ENCODE assay signal across 12 cellular contexts in the genomic region with DNA sequence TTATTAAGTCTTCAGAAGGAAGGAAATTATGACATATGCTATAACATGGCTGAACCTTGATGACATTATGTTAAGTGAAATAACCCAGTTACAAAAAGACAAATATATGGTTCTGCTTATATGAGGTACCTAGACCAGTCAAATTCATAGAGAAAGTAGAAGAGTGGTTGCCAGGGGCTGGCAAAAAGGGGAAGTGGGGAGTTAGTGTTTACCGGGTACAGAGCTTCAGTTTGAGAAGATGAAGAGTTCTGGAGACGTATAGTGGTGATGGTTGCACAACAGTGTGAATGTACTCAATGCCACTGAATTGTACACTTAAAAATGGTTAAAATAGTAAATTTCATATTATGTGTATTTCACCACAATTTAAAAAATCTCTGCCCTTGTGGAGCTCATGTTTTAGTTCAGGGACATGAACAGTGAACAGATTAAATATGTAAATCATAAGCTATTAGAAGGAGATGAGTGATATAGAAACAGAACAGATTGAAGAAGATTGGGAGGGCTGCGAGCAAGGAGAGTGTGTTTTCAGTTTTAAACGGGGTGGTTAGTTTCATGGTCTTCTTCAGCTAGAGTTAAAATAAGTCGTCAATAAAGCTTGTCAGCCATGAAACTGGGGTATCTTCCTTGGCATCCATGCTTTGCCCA.
DNase-seq lines count a peak whose midpoint lies in the region; ATAC-seq and TF ChIP-seq lines count a peak whose summit lies in the region.
"Had no signal": no experiment of that assay in that cellular context is flagged by ENCODE, and none has a peak within 500 bp of the region (broad histone marks: within the 10 kb centered on the region; RNA-seq: fewer than 3 reads in every experiment).

No MANE protein-coding gene starts in this region.

- no peak overlapping the region for H3K9ac ChIP-seq in SU-DHL-6 (ENCODE audit: low read length)
- H3K9ac ChIP-seq in mesenchymal stem cell (ENCODE audit: low read length): no peak overlapping the region
- H3K9ac ChIP-seq: SK-N-SH had no signal

- no peaks in the 10 kb centered on the region for H3K27me3 ChIP-seq in SU-DHL-6 (ENCODE audit: low read length)
- no peaks in the 10 kb centered on the region for H3K27me3 ChIP-seq in mesenchymal stem cell (ENCODE audit: control insufficient read depth in 1 of 2, insufficient read depth in 1 of 2, low read length in 2 of 2)

- no peak overlapping the region for H3K4me3 Mint-ChIP-seq in progenitor cell of endocrine pancreas (ENCODE audit: low read depth)

- no peak overlapping the region for H3K14ac ChIP-seq in mesenchymal stem cell (ENCODE audit: low read length in 2 of 2)

- no peak overlapping the region for H2BK12ac ChIP-seq in mesenchymal stem cell (ENCODE audit: low read length in 2 of 2)

- DNase-seq in NCI-H2171 (lab: John Stamatoyannopoulos, UW) (no peak), NCI-H524 treated with DMSO at 0.1 percent for 48 hours (lab: John Stamatoyannopoulos, UW) (no peak), progenitor cell of endocrine pancreas (ENCODE audit: low spot score, unreplicated experiment) (no peak), mesenchymal stem cell (no peak)
- DNase-seq: central memory CD4-positive, alpha-beta T cell; NCI-H1417; SK-N-SH had no signal

- H3K23ac ChIP-seq in mesenchymal stem cell (ENCODE audit: low read length in 2 of 2): no peak overlapping the region

- no peak overlapping the region for H3K27ac ChIP-seq in SU-DHL-6 (ENCODE audit: low read depth, low read length)
- no peak overlapping the region for H3K27ac ChIP-seq in mesenchymal stem cell (ENCODE audit: low read length, poor library complexity, severe bottlenecking)
- H3K27ac ChIP-seq: C4-2B had no signal

- WGBS in mesenchymal stem cell: 90% methylated on average over 4 of the region's 5 CpGs

- H2AFZ ChIP-seq in SU-DHL-6 (ENCODE audit: low read depth, low read length, severe bottlenecking) (peak overlapping the region; percentile 63), mesenchymal stem cell (ENCODE audit: low read depth, low read length) (no peak overlapping the region)

- ATAC-seq in GM18502 (IDR thresholded peaks at IDR 0.05; ENCODE audit: poor library complexity, unreplicated experiment) (peak; percentile 76), GM21528 (IDR thresholded peaks at IDR 0.05; ENCODE audit: low FRiP score, unreplicated experiment) (peak; percentile 52), HG03378 (IDR thresholded peaks at IDR 0.05; ENCODE audit: unreplicated experiment) (peak; percentile 52)

- H3K4me2 ChIP-seq in SU-DHL-6 (ENCODE audit: low read depth, low read length, poor library complexity, severe bottlenecking): peak overlapping the region; percentile 22
- H3K4me2 ChIP-seq in mesenchymal stem cell (ENCODE audit: low read length, poor library complexity, severe bottlenecking): no peak overlapping the region
- H3K4me2 ChIP-seq: SK-N-SH had no signal

- no peak overlapping the region for H2BK5ac ChIP-seq in mesenchymal stem cell (ENCODE audit: low read depth, low read length, poor library complexity, severe bottlenecking)

- TF ChIP-seq CTCF in SU-DHL-6 (IDR thresholded peaks at IDR 0.05; ENCODE audit: insufficient read depth, low read length, poor library complexity, severe bottlenecking) (no peak), progenitor cell of endocrine pancreas (IDR thresholded peaks at IDR 0.05; ENCODE audit: unreplicated experiment) (no peak)

- no peaks in the 10 kb centered on the region for H3K79me2 ChIP-seq in SU-DHL-6 (ENCODE audit: insufficient read depth, low read length)

- H3K4me1 ChIP-seq in mesenchymal stem cell (ENCODE audit: control insufficient read depth, insufficient read depth, low read depth, low read length): no peaks in the 10 kb centered on the region

- H3K9me3 Mint-ChIP-seq in progenitor cell of endocrine pancreas (ENCODE audit: low read depth): no peaks in the 10 kb centered on the region

- H4K91ac ChIP-seq in mesenchymal stem cell (ENCODE audit: low read length): no peak overlapping the region

- no peak overlapping the region for H2BK15ac ChIP-seq in mesenchymal stem cell (ENCODE audit: low read depth, poor library complexity, severe bottlenecking)

- H3K9me2 ChIP-seq in SU-DHL-6 (replicated peaks; ENCODE audit: insufficient read depth, low read length): no peaks in the 10 kb centered on the region
- H3K9me2 ChIP-seq: SK-N-SH had no signal

- H3K4ac ChIP-seq in mesenchymal stem cell (ENCODE audit: low read depth in 1 of 2, low read length in 2 of 2): no peak overlapping the region

- H3K36me3 Mint-ChIP-seq in progenitor cell of endocrine pancreas (ENCODE audit: insufficient read depth): no peaks in the 10 kb centered on the region

- H3K4me3 ChIP-seq in SU-DHL-6 (ENCODE audit: insufficient read depth, low read length, poor library complexity, severe bottlenecking): no peak overlapping the region
- no peak overlapping the region for H3K4me3 ChIP-seq in mesenchymal stem cell (ENCODE audit: insufficient read depth in 1 of 2, low read depth in 1 of 2, low read length in 2 of 2)

- H3K27ac Mint-ChIP-seq in progenitor cell of endocrine pancreas: no peak overlapping the region

- no peak overlapping the region for H2BK120ac ChIP-seq in mesenchymal stem cell (ENCODE audit: low read depth, low read length)

- no peaks in the 10 kb centered on the region for H3K36me3 ChIP-seq in SU-DHL-6 (ENCODE audit: low read length)
- H3K36me3 ChIP-seq in mesenchymal stem cell (ENCODE audit: control insufficient read depth in 1 of 2, insufficient read depth in 2 of 2, low read depth in 1 of 2, low read length in 2 of 2): no peaks in the 10 kb centered on the region

- H3K4me1 Mint-ChIP-seq in progenitor cell of endocrine pancreas (ENCODE audit: low read depth): peaks cover 15% of the 10 kb centered on the region

- H4K20me1 ChIP-seq in SU-DHL-6 (ENCODE audit: low read depth, low read length): no peaks in the 10 kb centered on the region

- no peaks in the 10 kb centered on the region for H3K9me3 ChIP-seq in SU-DHL-6 (ENCODE audit: insufficient read depth, low read length)
- H3K9me3 ChIP-seq in mesenchymal stem cell (ENCODE audit: control insufficient read depth, low read length): no peaks in the 10 kb centered on the region
- H3K9me3 ChIP-seq: SK-N-SH had no signal

- H3F3A ChIP-seq in SU-DHL-6 (ENCODE audit: insufficient read depth): no peaks in the 10 kb centered on the region

- H3K18ac ChIP-seq in mesenchymal stem cell (ENCODE audit: low read depth in 1 of 2, low read length in 2 of 2): no peak overlapping the region

- no peaks in the 10 kb centered on the region for H3K79me1 ChIP-seq in mesenchymal stem cell (replicated peaks; ENCODE audit: low read length, poor library complexity, severe bottlenecking)

- no peak overlapping the region for H2AK5ac ChIP-seq in mesenchymal stem cell (ENCODE audit: low read length, severe bottlenecking)

- no peak overlapping the region for H4K8ac ChIP-seq in mesenchymal stem cell (ENCODE audit: low read length)

- no peaks in the 10 kb centered on the region for H3K27me3 Mint-ChIP-seq in progenitor cell of endocrine pancreas
